ENCODE assay signal across 11 cellular contexts in genomic region chr16:84813141-84813933, GRCh38.
"Had no signal": no experiment of that assay in that cellular context is flagged by ENCODE, and none has a peak within 500 bp of the region (broad histone marks: within the 10 kb centered on the region; RNA-seq: fewer than 3 reads in every experiment).

No MANE protein-coding gene starts in this region.

- H3K4me3 Mint-ChIP-seq: T-helper 17 cell had no signal

- H3K27ac ChIP-seq: right atrium auricular region, vagina had no signal

- H3K4me1 ChIP-seq: right atrium auricular region had no signal

- H3K9me3 ChIP-seq: right atrium auricular region, vagina had no signal

- H3K27me3 ChIP-seq: right atrium auricular region, vagina had no signal

- H3K27me3 Mint-ChIP-seq: T-helper 17 cell had no signal

- H3K36me3 ChIP-seq: right atrium auricular region, vagina had no signal

- DNase-seq: activated CD4-positive, alpha-beta T cell treated with anti-CD3 and anti-CD28 coated beads, Interleukin-2, amount 50 U/mL, for 4 hours; activated CD4-positive, CD25-positive, alpha-beta regulatory T cell; activated CD8-positive, alpha-beta memory T cell treated with anti-CD3 and anti-CD28 coated beads, Interleukin-2, amount 50 U/mL, for 4 hours; activated naive CD4-positive, alpha-beta T cell; effector CD4-positive, alpha-beta T cell; foreskin melanocyte; head of caudate nucleus; small intestine; T-helper 17 cell had no signal

- ATAC-seq: T-helper 17 cell had no signal

- H3K27ac Mint-ChIP-seq: T-helper 17 cell had no signal

- H3K4me3 ChIP-seq: right atrium auricular region, vagina had no signal
